Comparison of ENCODE assay signal across 1 cellular context in genomic region chr12:67630373-67631088, GRCh38.
TF ChIP-seq lines count a peak whose summit lies in the region.

No MANE protein-coding gene starts in this region.

TF ChIP-seq in HCT116, 20 proteins besides CTCF, POLR2A, EP300 and RAD21 (continued from another document):
- TF ChIP-seq ZBTB33 (IDR thresholded peaks at IDR 0.05; ENCODE audit: extremely low read depth, insufficient replicate concordance, low read length) = no peak
- no peak for TF ChIP-seq EGR1 (IDR thresholded peaks at IDR 0.05; ENCODE audit: low read depth)
- TF ChIP-seq EZH2 (IDR thresholded peaks at IDR 0.05) = no peak
- TF ChIP-seq CBX3 (IDR thresholded peaks at IDR 0.05; ENCODE audit: low read depth) = no peak
- TF ChIP-seq ZNF274 (IDR thresholded peaks at IDR 0.05; ENCODE audit: low read depth, low read length) = no peak
- TF ChIP-seq CEBPB (IDR thresholded peaks at IDR 0.05; ENCODE audit: low read depth) = no peak
- no peak for TF ChIP-seq SRF (IDR thresholded peaks at IDR 0.05; ENCODE audit: low read depth)
